In the genomic region with DNA sequence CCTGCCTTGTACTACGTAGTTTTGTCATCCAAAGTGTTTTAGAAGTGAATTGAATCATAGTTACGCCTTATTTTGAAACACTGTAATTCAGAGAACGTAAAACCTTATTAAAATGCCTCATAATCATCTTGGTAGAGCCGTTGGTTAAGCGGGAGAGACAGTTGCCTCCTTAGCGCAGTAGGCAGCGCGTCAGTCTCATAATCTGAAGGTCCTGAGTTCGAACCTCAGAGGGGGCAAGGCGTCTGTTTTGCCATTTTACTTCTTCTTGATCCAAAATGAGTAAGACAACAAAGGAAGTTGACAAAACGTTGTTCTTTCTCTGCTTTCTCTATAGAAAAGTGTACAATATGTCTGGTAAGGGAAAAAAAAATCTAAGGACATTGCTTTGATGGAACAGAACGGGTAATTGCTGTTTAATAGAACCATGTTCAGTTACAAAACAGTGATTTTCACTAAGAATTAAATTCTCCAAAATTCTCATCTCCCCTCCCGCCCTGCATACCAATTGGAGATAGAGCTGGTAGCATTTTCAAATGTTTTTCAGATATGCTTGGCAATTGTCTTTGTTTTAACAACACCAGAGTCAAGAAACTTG, we compare ENCODE assay signal across 1 cellular context.
TF ChIP-seq lines count a peak whose summit lies in the region.

No MANE protein-coding gene starts in this region.

TF ChIP-seq in HepG2, 621 proteins besides CTCF, POLR2A, EP300 and RAD21 (continued from another document and continues in another):
- TF ChIP-seq, protein P1, sequence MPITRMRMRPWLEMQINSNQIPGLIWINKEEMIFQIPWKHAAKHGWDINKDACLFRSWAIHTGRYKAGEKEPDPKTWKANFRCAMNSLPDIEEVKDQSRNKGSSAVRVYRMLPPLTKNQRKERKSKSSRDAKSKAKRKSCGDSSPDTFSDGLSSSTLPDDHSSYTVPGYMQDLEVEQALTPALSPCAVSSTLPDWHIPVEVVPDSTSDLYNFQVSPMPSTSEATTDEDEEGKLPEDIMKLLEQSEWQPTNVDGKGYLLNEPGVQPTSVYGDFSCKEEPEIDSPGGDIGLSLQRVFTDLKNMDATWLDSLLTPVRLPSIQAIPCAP (CRISPR knock-in tag; IDR thresholded peaks at IDR 0.05; ENCODE audit: low read depth): no peak
- no peak for TF ChIP-seq EED (CRISPR knock-in tag; IDR thresholded peaks at IDR 0.05)
- TF ChIP-seq REL (CRISPR knock-in tag; conservative IDR thresholded peaks at IDR 0.05): no peak
- TF ChIP-seq MATR3 (CRISPR knock-in tag; IDR thresholded peaks at IDR 0.05): no peak
- no peak for TF ChIP-seq ZNF292 (CRISPR knock-in tag; IDR thresholded peaks at IDR 0.05; ENCODE audit: borderline replicate concordance, low read depth)
- TF ChIP-seq ZNF326 (CRISPR knock-in tag; IDR thresholded peaks at IDR 0.05; ENCODE audit: borderline replicate concordance): no peak
- TF ChIP-seq MAZ (IDR thresholded peaks at IDR 0.05; ENCODE audit: borderline replicate concordance, low read depth, low read length): no peak
- TF ChIP-seq MAZ (CRISPR knock-in tag; IDR thresholded peaks at IDR 0.05; ENCODE audit: low read depth): no peak
- TF ChIP-seq ZNF205 (CRISPR knock-in tag; IDR thresholded peaks at IDR 0.05): peak; percentile 90
- TF ChIP-seq ZNF274 (CRISPR knock-in tag; IDR thresholded peaks at IDR 0.05): no peak
- no peak for TF ChIP-seq ARNT (IDR thresholded peaks at IDR 0.05)
- TF ChIP-seq, protein P2, sequence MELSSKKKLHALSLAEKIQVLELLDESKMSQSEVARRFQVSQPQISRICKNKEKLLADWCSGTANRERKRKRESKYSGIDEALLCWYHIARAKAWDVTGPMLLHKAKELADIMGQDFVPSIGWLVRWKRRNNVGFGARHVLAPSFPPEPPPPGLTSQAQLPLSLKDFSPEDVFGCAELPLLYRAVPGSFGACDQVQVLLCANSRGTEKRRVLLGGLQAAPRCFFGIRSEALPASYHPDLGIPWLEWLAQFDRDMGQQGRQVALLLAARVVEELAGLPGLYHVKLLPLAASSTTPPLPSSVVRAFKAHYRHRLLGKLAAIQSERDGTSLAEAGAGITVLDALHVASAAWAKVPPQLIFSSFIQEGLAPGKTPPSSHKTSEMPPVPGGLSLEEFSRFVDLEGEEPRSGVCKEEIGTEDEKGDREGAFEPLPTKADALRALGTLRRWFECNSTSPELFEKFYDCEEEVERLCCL (CRISPR knock-in tag; IDR thresholded peaks at IDR 0.05; ENCODE audit: borderline replicate concordance): no peak
- TF ChIP-seq, protein P3, sequence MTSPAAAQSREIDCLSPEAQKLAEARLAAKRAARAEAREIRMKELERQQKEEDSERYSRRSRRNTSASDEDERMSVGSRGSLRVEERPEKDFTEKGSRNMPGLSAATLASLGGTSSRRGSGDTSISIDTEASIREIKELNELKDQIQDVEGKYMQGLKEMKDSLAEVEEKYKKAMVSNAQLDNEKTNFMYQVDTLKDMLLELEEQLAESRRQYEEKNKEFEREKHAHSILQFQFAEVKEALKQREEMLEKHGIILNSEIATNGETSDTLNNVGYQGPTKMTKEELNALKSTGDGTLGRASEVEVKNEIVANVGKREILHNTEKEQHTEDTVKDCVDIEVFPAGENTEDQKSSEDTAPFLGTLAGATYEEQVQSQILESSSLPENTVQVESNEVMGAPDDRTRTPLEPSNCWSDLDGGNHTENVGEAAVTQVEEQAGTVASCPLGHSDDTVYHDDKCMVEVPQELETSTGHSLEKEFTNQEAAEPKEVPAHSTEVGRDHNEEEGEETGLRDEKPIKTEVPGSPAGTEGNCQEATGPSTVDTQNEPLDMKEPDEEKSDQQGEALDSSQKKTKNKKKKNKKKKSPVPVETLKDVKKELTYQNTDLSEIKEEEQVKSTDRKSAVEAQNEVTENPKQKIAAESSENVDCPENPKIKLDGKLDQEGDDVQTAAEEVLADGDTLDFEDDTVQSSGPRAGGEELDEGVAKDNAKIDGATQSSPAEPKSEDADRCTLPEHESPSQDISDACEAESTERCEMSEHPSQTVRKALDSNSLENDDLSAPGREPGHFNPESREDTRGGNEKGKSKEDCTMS (CRISPR knock-in tag; conservative IDR thresholded peaks at IDR 0.05): no peak
- TF ChIP-seq CBX1 (IDR thresholded peaks at IDR 0.05; ENCODE audit: low read depth): no peak
- TF ChIP-seq HNRNPL (IDR thresholded peaks at IDR 0.05; ENCODE audit: low read depth, low read length): no peak
- TF ChIP-seq, protein P4, sequence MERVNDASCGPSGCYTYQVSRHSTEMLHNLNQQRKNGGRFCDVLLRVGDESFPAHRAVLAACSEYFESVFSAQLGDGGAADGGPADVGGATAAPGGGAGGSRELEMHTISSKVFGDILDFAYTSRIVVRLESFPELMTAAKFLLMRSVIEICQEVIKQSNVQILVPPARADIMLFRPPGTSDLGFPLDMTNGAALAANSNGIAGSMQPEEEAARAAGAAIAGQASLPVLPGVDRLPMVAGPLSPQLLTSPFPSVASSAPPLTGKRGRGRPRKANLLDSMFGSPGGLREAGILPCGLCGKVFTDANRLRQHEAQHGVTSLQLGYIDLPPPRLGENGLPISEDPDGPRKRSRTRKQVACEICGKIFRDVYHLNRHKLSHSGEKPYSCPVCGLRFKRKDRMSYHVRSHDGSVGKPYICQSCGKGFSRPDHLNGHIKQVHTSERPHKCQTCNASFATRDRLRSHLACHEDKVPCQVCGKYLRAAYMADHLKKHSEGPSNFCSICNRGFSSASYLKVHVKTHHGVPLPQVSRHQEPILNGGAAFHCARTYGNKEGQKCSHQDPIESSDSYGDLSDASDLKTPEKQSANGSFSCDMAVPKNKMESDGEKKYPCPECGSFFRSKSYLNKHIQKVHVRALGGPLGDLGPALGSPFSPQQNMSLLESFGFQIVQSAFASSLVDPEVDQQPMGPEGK (CRISPR knock-in tag; IDR thresholded peaks at IDR 0.05): peak; percentile 37; the same call in 1 of the 2 replicates
- TF ChIP-seq, protein P5, sequence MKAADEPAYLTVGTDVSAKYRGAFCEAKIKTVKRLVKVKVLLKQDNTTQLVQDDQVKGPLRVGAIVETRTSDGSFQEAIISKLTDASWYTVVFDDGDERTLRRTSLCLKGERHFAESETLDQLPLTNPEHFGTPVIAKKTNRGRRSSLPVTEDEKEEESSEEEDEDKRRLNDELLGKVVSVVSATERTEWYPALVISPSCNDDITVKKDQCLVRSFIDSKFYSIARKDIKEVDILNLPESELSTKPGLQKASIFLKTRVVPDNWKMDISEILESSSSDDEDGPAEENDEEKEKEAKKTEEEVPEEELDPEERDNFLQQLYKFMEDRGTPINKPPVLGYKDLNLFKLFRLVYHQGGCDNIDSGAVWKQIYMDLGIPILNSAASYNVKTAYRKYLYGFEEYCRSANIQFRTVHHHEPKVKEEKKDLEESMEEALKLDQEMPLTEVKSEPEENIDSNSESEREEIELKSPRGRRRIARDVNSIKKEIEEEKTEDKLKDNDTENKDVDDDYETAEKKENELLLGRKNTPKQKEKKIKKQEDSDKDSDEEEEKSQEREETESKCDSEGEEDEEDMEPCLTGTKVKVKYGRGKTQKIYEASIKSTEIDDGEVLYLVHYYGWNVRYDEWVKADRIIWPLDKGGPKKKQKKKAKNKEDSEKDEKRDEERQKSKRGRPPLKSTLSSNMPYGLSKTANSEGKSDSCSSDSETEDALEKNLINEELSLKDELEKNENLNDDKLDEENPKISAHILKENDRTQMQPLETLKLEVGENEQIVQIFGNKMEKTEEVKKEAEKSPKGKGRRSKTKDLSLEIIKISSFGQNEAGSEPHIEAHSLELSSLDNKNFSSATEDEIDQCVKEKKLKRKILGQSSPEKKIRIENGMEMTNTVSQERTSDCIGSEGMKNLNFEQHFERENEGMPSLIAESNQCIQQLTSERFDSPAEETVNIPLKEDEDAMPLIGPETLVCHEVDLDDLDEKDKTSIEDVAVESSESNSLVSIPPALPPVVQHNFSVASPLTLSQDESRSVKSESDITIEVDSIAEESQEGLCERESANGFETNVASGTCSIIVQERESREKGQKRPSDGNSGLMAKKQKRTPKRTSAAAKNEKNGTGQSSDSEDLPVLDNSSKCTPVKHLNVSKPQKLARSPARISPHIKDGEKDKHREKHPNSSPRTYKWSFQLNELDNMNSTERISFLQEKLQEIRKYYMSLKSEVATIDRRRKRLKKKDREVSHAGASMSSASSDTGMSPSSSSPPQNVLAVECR (CRISPR knock-in tag; IDR thresholded peaks at IDR 0.05; ENCODE audit: borderline replicate concordance): no peak
- no peak for TF ChIP-seq CEBPB (IDR thresholded peaks at IDR 0.05; ENCODE audit: borderline replicate concordance, low read depth, low read length)
- TF ChIP-seq SNRNP70 (IDR thresholded peaks at IDR 0.05; ENCODE audit: low read depth, low read length): no peak
- no peak for TF ChIP-seq EEA1 (CRISPR knock-in tag; IDR thresholded peaks at IDR 0.05; ENCODE audit: borderline replicate concordance)
- TF ChIP-seq ETV6 (CRISPR knock-in tag; conservative IDR thresholded peaks at IDR 0.05): 0 out of 2 replicates have a peak, but pooled peaks have one; percentile 53
- TF ChIP-seq, protein P6, sequence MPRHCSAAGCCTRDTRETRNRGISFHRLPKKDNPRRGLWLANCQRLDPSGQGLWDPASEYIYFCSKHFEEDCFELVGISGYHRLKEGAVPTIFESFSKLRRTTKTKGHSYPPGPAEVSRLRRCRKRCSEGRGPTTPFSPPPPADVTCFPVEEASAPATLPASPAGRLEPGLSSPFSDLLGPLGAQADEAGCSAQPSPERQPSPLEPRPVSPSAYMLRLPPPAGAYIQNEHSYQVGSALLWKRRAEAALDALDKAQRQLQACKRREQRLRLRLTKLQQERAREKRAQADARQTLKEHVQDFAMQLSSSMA (CRISPR knock-in tag; IDR thresholded peaks at IDR 0.05): no peak
- TF ChIP-seq, protein P7, sequence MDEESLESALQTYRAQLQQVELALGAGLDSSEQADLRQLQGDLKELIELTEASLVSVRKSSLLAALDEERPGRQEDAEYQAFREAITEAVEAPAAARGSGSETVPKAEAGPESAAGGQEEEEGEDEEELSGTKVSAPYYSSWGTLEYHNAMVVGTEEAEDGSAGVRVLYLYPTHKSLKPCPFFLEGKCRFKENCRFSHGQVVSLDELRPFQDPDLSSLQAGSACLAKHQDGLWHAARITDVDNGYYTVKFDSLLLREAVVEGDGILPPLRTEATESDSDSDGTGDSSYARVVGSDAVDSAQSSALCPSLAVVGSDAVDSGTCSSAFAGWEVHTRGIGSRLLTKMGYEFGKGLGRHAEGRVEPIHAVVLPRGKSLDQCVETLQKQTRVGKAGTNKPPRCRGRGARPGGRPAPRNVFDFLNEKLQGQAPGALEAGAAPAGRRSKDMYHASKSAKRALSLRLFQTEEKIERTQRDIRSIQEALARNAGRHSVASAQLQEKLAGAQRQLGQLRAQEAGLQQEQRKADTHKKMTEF (CRISPR knock-in tag; IDR thresholded peaks at IDR 0.05): peak; percentile 40; the same call in 1 of the 2 replicates
- no peak for TF ChIP-seq PAF1 (CRISPR knock-in tag; IDR thresholded peaks at IDR 0.05)
- TF ChIP-seq ZNF737 (CRISPR knock-in tag; IDR thresholded peaks at IDR 0.05; ENCODE audit: borderline replicate concordance): no peak
- TF ChIP-seq, protein P8, sequence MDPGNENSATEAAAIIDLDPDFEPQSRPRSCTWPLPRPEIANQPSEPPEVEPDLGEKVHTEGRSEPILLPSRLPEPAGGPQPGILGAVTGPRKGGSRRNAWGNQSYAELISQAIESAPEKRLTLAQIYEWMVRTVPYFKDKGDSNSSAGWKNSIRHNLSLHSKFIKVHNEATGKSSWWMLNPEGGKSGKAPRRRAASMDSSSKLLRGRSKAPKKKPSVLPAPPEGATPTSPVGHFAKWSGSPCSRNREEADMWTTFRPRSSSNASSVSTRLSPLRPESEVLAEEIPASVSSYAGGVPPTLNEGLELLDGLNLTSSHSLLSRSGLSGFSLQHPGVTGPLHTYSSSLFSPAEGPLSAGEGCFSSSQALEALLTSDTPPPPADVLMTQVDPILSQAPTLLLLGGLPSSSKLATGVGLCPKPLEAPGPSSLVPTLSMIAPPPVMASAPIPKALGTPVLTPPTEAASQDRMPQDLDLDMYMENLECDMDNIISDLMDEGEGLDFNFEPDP (CRISPR knock-in tag; conservative IDR thresholded peaks at IDR 0.05): no peak
- TF ChIP-seq ZNF556 (CRISPR knock-in tag; IDR thresholded peaks at IDR 0.05; ENCODE audit: borderline replicate concordance): no peak
- TF ChIP-seq CEBPG (CRISPR knock-in tag; IDR thresholded peaks at IDR 0.05): peak; percentile 68
- TF ChIP-seq MIXL1 (CRISPR knock-in tag; IDR thresholded peaks at IDR 0.05): peak; percentile 97
- TF ChIP-seq ZNF703 (CRISPR knock-in tag; IDR thresholded peaks at IDR 0.05; ENCODE audit: borderline replicate concordance): no peak
- TF ChIP-seq, protein P9, sequence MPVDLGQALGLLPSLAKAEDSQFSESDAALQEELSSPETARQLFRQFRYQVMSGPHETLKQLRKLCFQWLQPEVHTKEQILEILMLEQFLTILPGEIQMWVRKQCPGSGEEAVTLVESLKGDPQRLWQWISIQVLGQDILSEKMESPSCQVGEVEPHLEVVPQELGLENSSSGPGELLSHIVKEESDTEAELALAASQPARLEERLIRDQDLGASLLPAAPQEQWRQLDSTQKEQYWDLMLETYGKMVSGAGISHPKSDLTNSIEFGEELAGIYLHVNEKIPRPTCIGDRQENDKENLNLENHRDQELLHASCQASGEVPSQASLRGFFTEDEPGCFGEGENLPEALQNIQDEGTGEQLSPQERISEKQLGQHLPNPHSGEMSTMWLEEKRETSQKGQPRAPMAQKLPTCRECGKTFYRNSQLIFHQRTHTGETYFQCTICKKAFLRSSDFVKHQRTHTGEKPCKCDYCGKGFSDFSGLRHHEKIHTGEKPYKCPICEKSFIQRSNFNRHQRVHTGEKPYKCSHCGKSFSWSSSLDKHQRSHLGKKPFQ (CRISPR knock-in tag; IDR thresholded peaks at IDR 0.05; ENCODE audit: insufficient replicate concordance): no peak
- peak; percentile 77 for TF ChIP-seq FOXA3 (CRISPR knock-in tag; IDR thresholded peaks at IDR 0.05)
- TF ChIP-seq, protein P10, sequence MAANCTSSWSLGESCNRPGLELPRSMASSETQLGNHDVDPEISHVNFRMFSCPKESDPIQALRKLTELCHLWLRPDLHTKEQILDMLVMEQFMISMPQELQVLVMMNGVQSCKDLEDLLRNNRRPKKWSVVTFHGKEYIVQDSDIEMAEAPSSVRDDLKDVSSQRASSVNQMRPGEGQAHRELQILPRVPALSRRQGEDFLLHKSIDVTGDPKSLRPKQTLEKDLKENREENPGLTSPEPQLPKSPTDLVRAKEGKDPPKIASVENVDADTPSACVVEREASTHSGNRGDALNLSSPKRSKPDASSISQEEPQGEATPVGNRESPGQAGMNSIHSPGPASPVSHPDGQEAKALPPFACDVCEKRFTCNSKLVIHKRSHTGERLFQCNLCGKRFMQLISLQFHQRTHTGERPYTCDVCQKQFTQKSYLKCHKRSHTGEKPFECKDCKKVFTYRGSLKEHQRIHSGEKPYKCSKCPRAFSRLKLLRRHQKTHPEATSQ (CRISPR knock-in tag; IDR thresholded peaks at IDR 0.05; ENCODE audit: borderline replicate concordance): 0 out of 2 replicates have a peak, but pooled peaks have one; percentile 52
- TF ChIP-seq, protein P11, sequence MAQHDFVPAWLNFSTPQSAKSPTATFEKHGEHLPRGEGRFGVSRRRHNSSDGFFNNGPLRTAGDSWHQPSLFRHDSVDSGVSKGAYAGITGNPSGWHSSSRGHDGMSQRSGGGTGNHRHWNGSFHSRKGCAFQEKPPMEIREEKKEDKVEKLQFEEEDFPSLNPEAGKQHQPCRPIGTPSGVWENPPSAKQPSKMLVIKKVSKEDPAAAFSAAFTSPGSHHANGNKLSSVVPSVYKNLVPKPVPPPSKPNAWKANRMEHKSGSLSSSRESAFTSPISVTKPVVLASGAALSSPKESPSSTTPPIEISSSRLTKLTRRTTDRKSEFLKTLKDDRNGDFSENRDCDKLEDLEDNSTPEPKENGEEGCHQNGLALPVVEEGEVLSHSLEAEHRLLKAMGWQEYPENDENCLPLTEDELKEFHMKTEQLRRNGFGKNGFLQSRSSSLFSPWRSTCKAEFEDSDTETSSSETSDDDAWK (CRISPR knock-in tag; IDR thresholded peaks at IDR 0.05): no peak
- TF ChIP-seq ZNF616 (CRISPR knock-in tag; IDR thresholded peaks at IDR 0.05; ENCODE audit: low read depth): no peak
- peak; percentile 88; the same call in 1 of the 2 replicates for TF ChIP-seq ZNF33A (CRISPR knock-in tag; IDR thresholded peaks at IDR 0.05; ENCODE audit: borderline replicate concordance)
- no peak for TF ChIP-seq ZNF333 (CRISPR knock-in tag; IDR thresholded peaks at IDR 0.05; ENCODE audit: borderline replicate concordance)
- no peak for TF ChIP-seq POLR2G (IDR thresholded peaks at IDR 0.05; ENCODE audit: low read depth, low read length)
